ENCODE assay signal across 9 cellular contexts in genomic region chr20:34299925-34300806, GRCh38. TPM values are rescaled to one million over a fixed set of nuclear protein-coding genes. Genes with fewer than 3 reads are reported as not detected.
DNase-seq lines count a peak whose midpoint lies in the region; ATAC-seq, FAIRE-seq and TF ChIP-seq lines count a peak whose summit lies in the region.
"Had no signal": no experiment of that assay in that cellular context is flagged by ENCODE, and none has a peak within 500 bp of the region (broad histone marks: within the 10 kb centered on the region; RNA-seq: fewer than 3 reads in every experiment).

No MANE protein-coding gene starts in this region.

- TF ChIP-seq CTCF in GM23338 (conservative IDR thresholded peaks at IDR 0.05; ENCODE audit: low read depth in 2 of 2), result no peak

- H3K79me2 ChIP-seq in GM23338 (replicated peaks; ENCODE audit: insufficient read depth) (peaks cover 73% of the 10 kb centered on the region), mesendoderm (ENCODE audit: control insufficient read depth, insufficient read depth, low read length) (peaks cover 61% of the 10 kb centered on the region)

- H2AFZ ChIP-seq in GM23338, result no peak overlapping the region

- CTCF ChIA-PET in activated CD8-positive, alpha-beta memory T cell treated with anti-CD3 and anti-CD28 coated beads, Interleukin-2, amount 10 ng/mL, durations not matched to agents 7 days and 5 days (lab: Charles Lee), result interaction anchor here (1.4 to 6.1 kb wide), 2 partner anchors 11 to 12 kb away, joined by 4 to 61 read pairs; no protein-coding TSS in a partner anchor

- H2BK15ac ChIP-seq in mesendoderm (replicated peaks; ENCODE audit: low read depth), result no peak overlapping the region

- no peak overlapping the region for H4K8ac ChIP-seq in mesendoderm (ENCODE audit: low read depth, low read length)

- peaks cover 6% of the 10 kb centered on the region; the same call in 1 of the 2 replicates for H3K36me3 ChIP-seq in GM23338 (ENCODE audit: insufficient read depth)
- H3K36me3 ChIP-seq in mesendoderm (ENCODE audit: control insufficient read depth, insufficient read depth, low read length), result no peaks in the 10 kb centered on the region

- FAIRE-seq in urothelium cell line (lab: Jason Lieb, UNC), result no peak

- no peak overlapping the region for H2BK5ac ChIP-seq in mesendoderm (ENCODE audit: low read length)

- H3K27ac Mint-ChIP-seq in GM23338, result no peak overlapping the region
- no peak overlapping the region for H3K27ac Mint-ChIP-seq in activated CD8-positive, alpha-beta memory T cell treated with anti-CD3 and anti-CD28 coated beads, Interleukin-2, amount 10 ng/mL, durations not matched to agents 7 days and 5 days

- H4K20me1 ChIP-seq in GM23338 (replicated peaks; ENCODE audit: insufficient read depth), result peaks cover 60% of the 10 kb centered on the region

- no peaks in the 10 kb centered on the region for H3K27me3 ChIP-seq in GM23338 (ENCODE audit: insufficient read depth)
- H3K27me3 ChIP-seq in mesendoderm (ENCODE audit: insufficient read depth, low read length, poor library complexity), result no peaks in the 10 kb centered on the region

- DNase-seq in GM23338 (ENCODE audit: low spot score), result no peak
- DNase-seq in NCI-H2107 (lab: John Stamatoyannopoulos, UW), result peak; percentile 16
- DNase-seq in amniotic epithelial cell (ENCODE audit: low read depth), result peak; percentile 24
- DNase-seq in mesendoderm, result no peak
- DNase-seq in cerebellar cortex (ENCODE audit: low spot score), result no peak
- DNase-seq in posterior vena cava (ENCODE audit: low spot score), result no peak
- no peak for DNase-seq in activated CD8-positive, alpha-beta memory T cell treated with anti-CD3 and anti-CD28 coated beads, Interleukin-2, amount 10 ng/mL, durations not matched to agents 7 days and 5 days
- no peak for DNase-seq in urothelium cell line (ENCODE audit: low spot score)

- no peaks in the 10 kb centered on the region; the same call in 2 of the 3 replicates for H3K9me3 Mint-ChIP-seq in GM23338
- H3K9me3 Mint-ChIP-seq in activated CD8-positive, alpha-beta memory T cell treated with anti-CD3 and anti-CD28 coated beads, Interleukin-2, amount 10 ng/mL, durations not matched to agents 7 days and 5 days (ENCODE audit: low read depth), result no peaks in the 10 kb centered on the region

- H3K27me3 Mint-ChIP-seq in GM23338 (ENCODE audit: insufficient read depth, low read depth, poor library complexity), result peaks cover 17% of the 10 kb centered on the region
- H3K27me3 Mint-ChIP-seq in activated CD8-positive, alpha-beta memory T cell treated with anti-CD3 and anti-CD28 coated beads, Interleukin-2, amount 10 ng/mL, durations not matched to agents 7 days and 5 days, result no peaks in the 10 kb centered on the region

- H3K23ac ChIP-seq in mesendoderm (ENCODE audit: low read length), result no peak overlapping the region

- H4K5ac ChIP-seq in mesendoderm (ENCODE audit: low read length), result no peak overlapping the region

- peaks cover 18% of the 10 kb centered on the region for H3K4me1 ChIP-seq in GM23338 (ENCODE audit: insufficient read depth)
- H3K4me1 ChIP-seq in mesendoderm (ENCODE audit: control insufficient read depth, low read depth, low read length), result peaks cover 6% of the 10 kb centered on the region

- H3K18ac ChIP-seq in mesendoderm (ENCODE audit: low read length), result no peak overlapping the region

- peak overlapping the region; percentile 92 for H3K4me2 ChIP-seq in GM23338
- no peak overlapping the region for H3K4me2 ChIP-seq in mesendoderm (ENCODE audit: low read length)

- H3K4me3 Mint-ChIP-seq in GM23338, result no peak overlapping the region
- no peak overlapping the region for H3K4me3 Mint-ChIP-seq in activated CD8-positive, alpha-beta memory T cell treated with anti-CD3 and anti-CD28 coated beads, Interleukin-2, amount 10 ng/mL, durations not matched to agents 7 days and 5 days

- peaks cover 30% of the 10 kb centered on the region for H3K36me3 Mint-ChIP-seq in GM23338 (ENCODE audit: low read depth)
- H3K36me3 Mint-ChIP-seq in activated CD8-positive, alpha-beta memory T cell treated with anti-CD3 and anti-CD28 coated beads, Interleukin-2, amount 10 ng/mL, durations not matched to agents 7 days and 5 days, result peaks cover 3% of the 10 kb centered on the region

- H3K4me1 Mint-ChIP-seq in GM23338, result peaks cover 19% of the 10 kb centered on the region
- peaks cover 25% of the 10 kb centered on the region for H3K4me1 Mint-ChIP-seq in activated CD8-positive, alpha-beta memory T cell treated with anti-CD3 and anti-CD28 coated beads, Interleukin-2, amount 10 ng/mL, durations not matched to agents 7 days and 5 days

- no peak overlapping the region for H3K56ac ChIP-seq in mesendoderm (ENCODE audit: low read length)

- no CpG with 5 or more reads among the region's 8 CpGs for WGBS in mesendoderm (ENCODE audit: extremely low coverage, insufficient coverage, low lambda C conversion rate)

- H3K4me3 ChIP-seq in GM23338, result no peak overlapping the region; the same call in 1 of the 2 replicates
- no peak overlapping the region for H3K4me3 ChIP-seq in mesendoderm (ENCODE audit: low read length)

- ATAC-seq in GM23338, result no peak
- no peak for ATAC-seq in activated CD8-positive, alpha-beta memory T cell treated with anti-CD3 and anti-CD28 coated beads, Interleukin-2, amount 10 ng/mL, durations not matched to agents 7 days and 5 days

- peaks cover 17% of the 10 kb centered on the region for H3K79me1 ChIP-seq in mesendoderm (ENCODE audit: low read length)

- H3K9me2 ChIP-seq in GM23338 (ENCODE audit: insufficient read depth), result no peaks in the 10 kb centered on the region

- H2AK5ac ChIP-seq in mesendoderm (ENCODE audit: low read length), result no peak overlapping the region

- H3K4ac ChIP-seq in mesendoderm (ENCODE audit: low read depth, low read length), result no peak overlapping the region

- H3F3A ChIP-seq in GM23338 (replicated peaks; ENCODE audit: low read depth), result peaks cover 11% of the 10 kb centered on the region; the same call in 1 of the 2 replicates

- peak overlapping the region; percentile 78 for H3K27ac ChIP-seq in GM23338 (ENCODE audit: low read depth)
- H3K27ac ChIP-seq in mesendoderm (ENCODE audit: low read depth, low read length), result no peak overlapping the region

- H3K9ac ChIP-seq in mesendoderm (ENCODE audit: low read length), result peak overlapping the region; percentile 6

- H2BK120ac ChIP-seq in mesendoderm (ENCODE audit: low read depth, low read length), result no peak overlapping the region

- intact Hi-C loops in posterior vena cava (cut with DNase I), result no loop called here

TF ChIP-seq in GM23338, 12 proteins besides CTCF, POLR2A, EP300 and RAD21:
- no peak for TF ChIP-seq NANOG (IDR thresholded peaks at IDR 0.05; ENCODE audit: borderline replicate concordance)
- no peak for TF ChIP-seq CREB1 (CRISPR knock-in tag; IDR thresholded peaks at IDR 0.05; ENCODE audit: low read depth)
- no peak for TF ChIP-seq EZH2phosphoT487 (IDR thresholded peaks at IDR 0.05; ENCODE audit: unreplicated experiment)
- no peak for TF ChIP-seq REST (IDR thresholded peaks at IDR 0.05; ENCODE audit: unreplicated experiment)
- no peak for TF ChIP-seq EZH2 (IDR thresholded peaks at IDR 0.05; ENCODE audit: low read depth, unreplicated experiment)

RNA-seq across cellular contexts. Expression of gene AHCY, which starts 3.0 kb away (rescaled TPM):
- total RNA-seq in GM23338 (2014; rRNA removed; shearing (Covaris generic)), result 404 and 423 TPM in 2 replicates
- polyA plus RNA-seq in GM23338 (2016; fragmentation: Nextera tagmentation; extraction: Ambion mirVana), result 138 and 150 TPM in 2 replicates
- 233 TPM for polyA plus RNA-seq in mesendoderm (2013, experiment 1 of 2)
- polyA plus RNA-seq in mesendoderm (2013, experiment 2 of 2), result 236 TPM
- total RNA-seq in posterior vena cava, result 10 to 100 TPM; 35.1 to 43.1 TPM
- total RNA-seq in activated CD8-positive, alpha-beta memory T cell treated with anti-CD3 and anti-CD28 coated beads, Interleukin-2, amount 10 ng/mL, durations not matched to agents 7 days and 5 days, result 10 to 100 TPM; 74.3 to 95.5 TPM

RNA-seq across cellular contexts. Expression of gene ASIP, which starts 58.9 kb away (rescaled TPM):
- total RNA-seq in GM23338 (2014; rRNA removed; shearing (Covaris generic)), result not detected in 2 replicates
- polyA plus RNA-seq in GM23338 (2016; fragmentation: Nextera tagmentation; extraction: Ambion mirVana), result not detected in 2 replicates
- polyA plus RNA-seq in mesendoderm (2013, experiment 1 of 2), result not detected
- polyA plus RNA-seq in mesendoderm (2013, experiment 2 of 2), result not detected
- not detected for total RNA-seq in posterior vena cava
- total RNA-seq in activated CD8-positive, alpha-beta memory T cell treated with anti-CD3 and anti-CD28 coated beads, Interleukin-2, amount 10 ng/mL, durations not matched to agents 7 days and 5 days, result not detected
- total RNA-seq: fibroblast of lung had no signal
- polyA plus RNA-seq: fibroblast of lung had no signal

Comparison
In these comparisons a context has a peak if more than half of its experiments do, and no peak if none do; other contexts are left out.
1. DNase-seq: peak in NCI-H2107 (single experiment) and amniotic epithelial cell (single experiment); none in GM23338 (single experiment), mesendoderm (single experiment), cerebellar cortex (single experiment), posterior vena cava (single experiment), activated CD8-positive, alpha-beta memory T cell treated with anti-CD3 and anti-CD28 coated beads, Interleukin-2, amount 10 ng/mL, durations not matched to agents 7 days and 5 days (single experiment) and urothelium cell line (single experiment).